ENCODE assay signal across 19 cellular contexts in genomic region chr19:14699641-14700040, GRCh38. TPM values are rescaled to one million over a fixed set of nuclear protein-coding genes. Genes with fewer than 3 reads are reported as not detected.
DNase-seq lines count a peak whose midpoint lies in the region.
"Had no signal": no experiment of that assay in that cellular context is flagged by ENCODE, and none has a peak within 500 bp of the region (broad histone marks: within the 10 kb centered on the region; RNA-seq: fewer than 3 reads in every experiment).

No MANE protein-coding gene starts in this region.

- H3K36me3 ChIP-seq in SJCRH30: peaks cover 68% of the 10 kb centered on the region

- H3K27ac ChIP-seq in SJCRH30: no peak overlapping the region
- H3K27ac ChIP-seq: BLaER1 treated with 17β-estradiol and CSF1 and Interleukin-3, amounts not matched to agents 10 nM and 100 nM; HL-60 had no signal

- no peaks in the 10 kb centered on the region for H3K9me3 ChIP-seq in SJCRH30 (replicated peaks)

- DNase-seq in Daoy (ENCODE audit: low read depth) (peak; percentile 32), RPMI7951 (ENCODE audit: low read depth) (peak; percentile 41), dermis blood vessel endothelial cell (peak; percentile 65), islet precursor cell (peak; percentile 11), cerebellar nuclear complex (lab: John Stamatoyannopoulos, UW) (no peak), SJCRH30 (no peak), NCI-H187 treated with DMSO at 0.1 percent for 48 hours (lab: John Stamatoyannopoulos, UW) (no peak), HuH-7.5 (ENCODE audit: low spot score) (no peak)
- DNase-seq: Calu3; CD8-positive, alpha-beta T cell; DMS 273 treated with DMSO at 0.1 percent for 48 hours; DMS53; DND-41; HFFc6 had no signal

- no peak overlapping the region for H3K4me3 ChIP-seq in SJCRH30
- H3K4me3 ChIP-seq: BLaER1 treated with 17β-estradiol and CSF1 and Interleukin-3, amounts not matched to agents 10 nM and 100 nM; GM23338 had no signal

- no peaks in the 10 kb centered on the region for H3K27me3 ChIP-seq in SJCRH30
- H3K27me3 ChIP-seq: BLaER1 treated with 17β-estradiol and CSF1 and Interleukin-3, amounts not matched to agents 10 nM and 100 nM had no signal

- no peaks in the 10 kb centered on the region for H3K4me1 ChIP-seq in SJCRH30

RNA-seq across cellular contexts. Expression of gene ZNF333, which starts 9.8 kb away (rescaled TPM):
- total RNA-seq in Daoy (2014; rRNA removed; shearing (Covaris generic)): 7.1 and 14.7 TPM in 2 replicates
- total RNA-seq in RPMI7951 (2014; rRNA removed; shearing (Covaris generic)): 7.9 and 10.4 TPM in 2 replicates
- total RNA-seq in dermis blood vessel endothelial cell: 6.6 and 16.2 TPM in 2 replicates
- 13.0 and 14.4 TPM in 2 replicates for total RNA-seq in SJCRH30 (2014; rRNA removed; shearing (Covaris generic))

RNA-seq across cellular contexts. Expression of gene ADGRE3, which starts 25.0 kb away (rescaled TPM):
- total RNA-seq in Daoy (2014; rRNA removed; shearing (Covaris generic)): not detected in 2 replicates
- total RNA-seq in RPMI7951 (2014; rRNA removed; shearing (Covaris generic)): not detected in 2 replicates
- not detected in 2 replicates for total RNA-seq in dermis blood vessel endothelial cell
- total RNA-seq in SJCRH30 (2014; rRNA removed; shearing (Covaris generic)): not detected in 2 replicates
- total RNA-seq: A172; Calu3; CD8-positive, alpha-beta T cell; GM23338; HFFc6; HT1080 had no signal

Comparison
In these comparisons a context has a peak if more than half of its experiments do, and no peak if none do; other contexts are left out.
1. DNase-seq: peak in Daoy (single experiment), RPMI7951 (single experiment), dermis blood vessel endothelial cell (single experiment) and islet precursor cell (single experiment); none in cerebellar nuclear complex (0 of 2), SJCRH30 (0 of 2), NCI-H187 treated with DMSO at 0.1 percent for 48 hours (single experiment) and HuH-7.5 (single experiment).